9 cellular contexts compared by ENCODE assay signal in genomic region chr16:50067290-50067853, GRCh38.
DNase-seq lines count a peak whose midpoint lies in the region; ATAC-seq, FAIRE-seq and TF ChIP-seq lines count a peak whose summit lies in the region.
"Had no signal": no experiment of that assay in that cellular context is flagged by ENCODE, and none has a peak within 500 bp of the region (broad histone marks: within the 10 kb centered on the region; RNA-seq: fewer than 3 reads in every experiment).

No MANE protein-coding gene starts in this region.

- no peak for TF ChIP-seq POLR2A in H54 (IDR thresholded peaks at IDR 0.05; ENCODE audit: low read depth, low read length)

- H3K9me3 Mint-ChIP-seq in activated naive CD4-positive, alpha-beta T cell treated with anti-CD3 and anti-CD28 coated beads, Interleukin-2, amount 10 ng/mL, durations not matched to agents 7 days and 5 days: no peaks in the 10 kb centered on the region

- peaks cover 26% of the 10 kb centered on the region for H3K36me3 Mint-ChIP-seq in activated naive CD4-positive, alpha-beta T cell treated with anti-CD3 and anti-CD28 coated beads, Interleukin-2, amount 10 ng/mL, durations not matched to agents 7 days and 5 days

- DNase-seq in DMS 273 (lab: John Stamatoyannopoulos, UW; ENCODE audit: unreplicated experiment) (peak; percentile 63), DMS 273 treated with DMSO at 0.1 percent for 48 hours (lab: John Stamatoyannopoulos, UW) (no peak), H54 (ENCODE audit: insufficient read length, low spot score) (peak; percentile 7), NOMO-1 (lab: John Stamatoyannopoulos, UW; ENCODE audit: unreplicated experiment in 2 of 2) (peak; percentile 65 to 80), hepatic stellate cell (ENCODE audit: low spot score) (peak; percentile 20)
- peak; percentile 68 for DNase-seq in activated naive CD4-positive, alpha-beta T cell treated with anti-CD3 and anti-CD28 coated beads, Interleukin-2, amount 10 ng/mL, durations not matched to agents 7 days and 5 days
- DNase-seq in stimulated activated CD4-positive, alpha-beta T cell treated with anti-CD3 and anti-CD28 coated beads, Interleukin-4, amount 100 ng/mL, for 24 hours: peak; percentile 14

- H3K4me3 Mint-ChIP-seq in activated naive CD4-positive, alpha-beta T cell treated with anti-CD3 and anti-CD28 coated beads, Interleukin-2, amount 10 ng/mL, durations not matched to agents 7 days and 5 days: peak overlapping the region; percentile 91

- CTCF ChIA-PET in activated naive CD4-positive, alpha-beta T cell treated with anti-CD3 and anti-CD28 coated beads, Interleukin-2, amount 10 ng/mL, durations not matched to agents 7 days and 5 days (lab: Charles Lee): interaction anchor here (0.8 to 10.7 kb wide), 27 partner anchors 11 to 739 kb away, joined by 3 to 180 read pairs (median 4); partner anchors contain the start of gene CNEP1R1

- no peaks in the 10 kb centered on the region for H3K27me3 Mint-ChIP-seq in activated naive CD4-positive, alpha-beta T cell treated with anti-CD3 and anti-CD28 coated beads, Interleukin-2, amount 10 ng/mL, durations not matched to agents 7 days and 5 days

- ATAC-seq in GM19395 (IDR thresholded peaks at IDR 0.05; ENCODE audit: unreplicated experiment): no peak

- H3K27ac Mint-ChIP-seq in activated naive CD4-positive, alpha-beta T cell treated with anti-CD3 and anti-CD28 coated beads, Interleukin-2, amount 10 ng/mL, durations not matched to agents 7 days and 5 days: peak overlapping the region; percentile 90

- H3K4me1 Mint-ChIP-seq in activated naive CD4-positive, alpha-beta T cell treated with anti-CD3 and anti-CD28 coated beads, Interleukin-2, amount 10 ng/mL, durations not matched to agents 7 days and 5 days: peaks cover 52% of the 10 kb centered on the region

- FAIRE-seq in H54 (lab: Jason Lieb, UNC): no peak
- FAIRE-seq: A204.1 had no signal
